13 cellular contexts compared by ENCODE assay signal in the genomic region with DNA sequence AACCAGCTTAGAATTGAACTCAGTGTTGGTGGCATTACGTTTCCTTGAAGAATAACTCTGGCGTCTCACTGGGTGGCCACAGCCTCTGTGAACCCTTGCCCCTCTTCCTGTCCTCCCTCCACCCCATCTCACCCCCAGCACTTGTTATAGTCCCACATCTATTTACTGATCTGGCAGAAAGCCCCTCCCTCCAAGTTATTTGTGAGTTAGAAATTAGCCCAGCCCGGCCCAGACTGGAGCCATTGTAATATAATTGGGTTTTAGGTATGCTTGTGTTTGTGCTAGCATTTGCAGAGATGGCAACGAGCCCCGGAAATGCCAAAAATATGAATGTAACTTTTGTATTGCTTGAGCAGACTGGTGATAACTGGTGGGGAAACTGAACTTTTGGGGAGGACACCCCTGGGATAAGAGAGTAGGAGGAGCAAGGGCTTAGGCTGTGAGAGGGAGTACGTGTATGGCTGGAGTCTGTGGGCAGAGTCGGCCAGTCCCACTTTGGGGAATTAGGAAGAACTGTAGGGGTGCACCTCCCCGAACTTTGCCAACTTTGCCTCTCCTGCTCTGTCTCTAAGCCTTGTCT. TPM values are rescaled to one million over a fixed set of nuclear protein-coding genes. Genes with fewer than 3 reads are reported as not detected.
DNase-seq lines count a peak whose midpoint lies in the region; ATAC-seq, FAIRE-seq and TF ChIP-seq lines count a peak whose summit lies in the region.
"Had no signal": no experiment of that assay in that cellular context is flagged by ENCODE, and none has a peak within 500 bp of the region (broad histone marks: within the 10 kb centered on the region; RNA-seq: fewer than 3 reads in every experiment).

No MANE protein-coding gene starts in this region.

- no peak overlapping the region for H3K27ac ChIP-seq in right cardiac atrium (ENCODE audit: low read length)
- peak overlapping the region in 3 of 4 donors; percentile 80 to 89 (median 82) for H3K27ac ChIP-seq in esophagus squamous epithelium
- peak overlapping the region in 3 of 4 donors; percentile 5 to 44 (median 30) for H3K27ac ChIP-seq in pancreas

- H3K9me3 ChIP-seq in right cardiac atrium (ENCODE audit: control insufficient read depth, low read length) (no peaks in the 10 kb centered on the region), esophagus squamous epithelium (no peaks in the 10 kb centered on the region), pancreas (no peaks in the 10 kb centered on the region)
- H3K9me3 ChIP-seq: uterus had no signal

- H3K4me3 ChIP-seq in right cardiac atrium (ENCODE audit: low read length): no peak overlapping the region
- no peak overlapping the region for H3K4me3 ChIP-seq in esophagus squamous epithelium
- H3K4me3 ChIP-seq in pancreas: no peak overlapping the region
- H3K4me3 ChIP-seq: uterus had no signal

- H3K4me1 ChIP-seq in right cardiac atrium (ENCODE audit: control insufficient read depth, insufficient read depth, low read length) (peaks cover 52% of the 10 kb centered on the region), esophagus squamous epithelium (peaks cover 11 to 89% (median 63%) of the 10 kb centered on the region in 3 donors), pancreas (peaks cover 0 to 14% (median 6%) of the 10 kb centered on the region in 3 donors)

- H3K27me3 ChIP-seq in right cardiac atrium (ENCODE audit: control insufficient read depth, insufficient read depth) (no peaks in the 10 kb centered on the region), esophagus squamous epithelium (no peaks in the 10 kb centered on the region), pancreas (no peaks in the 10 kb centered on the region)
- H3K27me3 ChIP-seq: uterus had no signal

- TF ChIP-seq POLR2A in esophagus squamous epithelium (IDR thresholded peaks at IDR 0.05): no peak

- ATAC-seq in right cardiac atrium: no peak
- no peak for ATAC-seq in left ventricle myocardium superior
- ATAC-seq in pancreas: peak in 2 of 4 donors; percentile 10 to 36

- no peak for TF ChIP-seq CTCF in esophagus squamous epithelium (IDR thresholded peaks at IDR 0.05)
- TF ChIP-seq CTCF in pancreas (IDR thresholded peaks at IDR 0.05): no peak

- 80% methylated on average over 8 of the region's 8 CpGs for WGBS in right cardiac atrium
- WGBS in esophagus squamous epithelium, 2 donors: 65 to 74% methylated on average over 8 of the region's 8 CpGs
- WGBS in pancreas, 2 donors: 76 to 77% methylated on average over 8 of the region's 8 CpGs

- intact Hi-C loops in right cardiac atrium (cut with DNase I): no loop called here
- intact Hi-C loops in left ventricle myocardium superior (cut with micrococcal nuclease): no loop called here
- intact Hi-C loops in esophagus squamous epithelium (cut with DNase I): no loop called here
- intact Hi-C loops in pancreas (cut with DNase I): no loop called here

- H3K36me3 ChIP-seq in esophagus squamous epithelium (peaks cover 0 to 35% (median 0%) of the 10 kb centered on the region in 3 donors), pancreas (peaks cover 0 to 1% (median 0%) of the 10 kb centered on the region in 3 donors)
- H3K36me3 ChIP-seq: uterus had no signal

- peak in 2 of 3 donors; percentile 38 to 54 for DNase-seq in right cardiac atrium
- DNase-seq in left ventricle myocardium superior: no peak
- DNase-seq in esophagus squamous epithelium (lab: John Stamatoyannopoulos, UW): no peak
- peak in 1 of 6 donors; percentile 32 for DNase-seq in pancreas
- DNase-seq in SIG-M5 (lab: John Stamatoyannopoulos, UW): no peak
- DNase-seq in A172 (ENCODE audit: low spot score): no peak
- DNase-seq in NCI-H2107 (lab: John Stamatoyannopoulos, UW): no peak
- DNase-seq in stimulated activated CD4-positive, alpha-beta T cell treated with anti-CD3 and anti-CD28 coated beads, Interleukin-2, amount 100 ng/mL, for 24 hours: no peak
- DNase-seq: activated CD4-positive, alpha-beta T cell treated with anti-CD3 and anti-CD28 coated beads, Interleukin-2, amount 50 U/mL, for 48 hours; effector memory CD4-positive, alpha-beta T cell; NCI-H1105 treated with DMSO at 0.1 percent for 48 hours; NCI-H345; uterus had no signal

- no peak for FAIRE-seq in pancreas (lab: Jason Lieb, UNC)

RNA-seq across cellular contexts. Expression of gene TRIM8, which starts 19.4 kb away (rescaled TPM):
- total RNA-seq in right cardiac atrium (100 to 1,000 TPM; 104 to 120 (median 109) TPM), left ventricle myocardium superior (117 TPM), esophagus squamous epithelium (10 to 100 TPM; 27.6 to 75.9 (median 48.8) TPM), pancreas (100 to 1,000 TPM in 1 of 6 donors, 10 to 100 TPM in 5; 65.2 to 106 (median 76.7) TPM)
- polyA plus RNA-seq in right cardiac atrium (71.4 TPM), pancreas (10 to 100 TPM; 42.2 to 53.2 TPM)
- 66.8 and 68.3 TPM in 2 replicates for total RNA-seq in A172 (2014; rRNA removed; shearing (Covaris generic))

Comparison
In these comparisons a context has a peak if more than half of its experiments do, and no peak if none do; other contexts are left out.
1. DNase-seq: peak in right cardiac atrium (2 of 3); none in left ventricle myocardium superior (single experiment), esophagus squamous epithelium (single experiment), SIG-M5 (single experiment), A172 (single experiment), NCI-H2107 (single experiment) and stimulated activated CD4-positive, alpha-beta T cell treated with anti-CD3 and anti-CD28 coated beads, Interleukin-2, amount 100 ng/mL, for 24 hours (0 of 2).